11 cellular contexts compared by ENCODE assay signal in the genomic region with DNA sequence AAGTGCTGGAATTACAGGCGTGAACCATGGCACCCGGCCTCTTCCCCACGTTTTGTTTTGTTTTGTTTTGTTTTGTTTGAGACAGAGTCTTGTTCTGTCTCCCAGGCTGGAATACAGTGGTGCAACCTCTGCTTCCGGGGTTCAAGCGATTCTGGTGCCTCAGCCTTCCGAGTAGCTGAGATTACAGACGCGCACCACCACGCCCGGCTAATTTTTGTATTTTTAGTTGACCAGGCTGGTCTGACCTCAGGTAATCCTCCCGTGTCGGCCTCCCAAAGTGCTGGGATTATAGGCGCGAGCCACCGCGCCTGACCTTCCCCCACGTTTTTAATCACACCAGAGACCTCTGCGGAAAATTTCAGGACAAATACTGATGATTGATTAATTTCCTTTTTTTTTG. TPM values are rescaled to one million over a fixed set of nuclear protein-coding genes. Genes with fewer than 3 reads are reported as not detected.
DNase-seq lines count a peak whose midpoint lies in the region; ATAC-seq and TF ChIP-seq lines count a peak whose summit lies in the region.
"Had no signal": no experiment of that assay in that cellular context is flagged by ENCODE, and none has a peak within 500 bp of the region (broad histone marks: within the 10 kb centered on the region; RNA-seq: fewer than 3 reads in every experiment).

No MANE protein-coding gene starts in this region.

- no peaks in the 10 kb centered on the region for H3K27me3 ChIP-seq in CD8-positive, alpha-beta memory T cell (ENCODE audit: insufficient read depth, low read length, poor library complexity, severe bottlenecking)
- H3K27me3 ChIP-seq: transverse colon had no signal

- peaks cover 20% of the 10 kb centered on the region for H3K4me1 ChIP-seq in CD8-positive, alpha-beta memory T cell (ENCODE audit: insufficient read depth, low read length)

- no peak for TF ChIP-seq CTCF in HFF-Myc (IDR thresholded peaks at IDR 0.05; ENCODE audit: low read depth, low read length, missing control alignments)

- peak overlapping the region in 4 of 8 donors; percentile 5 to 97 (median 33) for H3K27ac Mint-ChIP-seq in CD8-positive, alpha-beta memory T cell
- H3K27ac Mint-ChIP-seq in activated CD8-positive, alpha-beta T cell treated with anti-CD3 and anti-CD28 coated beads, Interleukin-2, amount 10 ng/mL, durations not matched to agents 7 days and 5 days = no peak overlapping the region
- no peak overlapping the region for H3K27ac Mint-ChIP-seq in naive B cell

- peaks cover 58 to 80% (median 73%) of the 10 kb centered on the region in 3 donors for H3K4me1 Mint-ChIP-seq in CD8-positive, alpha-beta memory T cell
- peaks cover 46% of the 10 kb centered on the region for H3K4me1 Mint-ChIP-seq in activated CD8-positive, alpha-beta T cell treated with anti-CD3 and anti-CD28 coated beads, Interleukin-2, amount 10 ng/mL, durations not matched to agents 7 days and 5 days (ENCODE audit: low read depth)
- H3K4me1 Mint-ChIP-seq in naive B cell = peaks cover 37 to 48% (median 43%) of the 10 kb centered on the region in 3 donors

- POLR2A ChIA-PET in CD8-positive, alpha-beta memory T cell (lab: Charles Lee) = no interaction called here
- POLR2A ChIA-PET in activated CD8-positive, alpha-beta T cell treated with anti-CD3 and anti-CD28 coated beads, Interleukin-2, amount 10 ng/mL, durations not matched to agents 7 days and 5 days (lab: Charles Lee) = no interaction called here

- CTCF ChIA-PET in CD8-positive, alpha-beta memory T cell (lab: Charles Lee) = no interaction called here
- CTCF ChIA-PET in activated CD8-positive, alpha-beta T cell treated with anti-CD3 and anti-CD28 coated beads, Interleukin-2, amount 10 ng/mL, durations not matched to agents 7 days and 5 days (lab: Charles Lee) = no interaction called here

- H3K27ac ChIP-seq in CD8-positive, alpha-beta memory T cell (ENCODE audit: low read depth, low read length) = no peak overlapping the region
- H3K27ac ChIP-seq: transverse colon had no signal

- H3K4me3 ChIP-seq in CD8-positive, alpha-beta memory T cell (ENCODE audit: low read length) = no peak overlapping the region
- H3K4me3 ChIP-seq in HFF-Myc (replicated peaks; ENCODE audit: low read depth, low read length) = peak overlapping the region; percentile 95
- H3K4me3 ChIP-seq: skin epidermis, transverse colon had no signal

- DNase-seq in CD8-positive, alpha-beta memory T cell = no peak
- DNase-seq in HFF-Myc (ENCODE audit: extremely low read depth, low read depth) (no peak), naive B cell (no peak), cortex of kidney (lab: John Stamatoyannopoulos, UW) (no peak), COLO829 (ENCODE audit: low spot score) (no peak)
- no peak for DNase-seq in activated CD8-positive, alpha-beta T cell treated with anti-CD3 and anti-CD28 coated beads, Interleukin-2, amount 10 ng/mL, durations not matched to agents 7 days and 5 days
- DNase-seq: effector memory CD4-positive, alpha-beta T cell; OCI-M1; transverse colon had no signal

- no peak for ATAC-seq in activated CD8-positive, alpha-beta T cell treated with anti-CD3 and anti-CD28 coated beads, Interleukin-2, amount 10 ng/mL, durations not matched to agents 7 days and 5 days
- ATAC-seq in naive B cell (ENCODE audit: low read depth in 2 of 2) (no peak), GM21529 (IDR thresholded peaks at IDR 0.05; ENCODE audit: unreplicated experiment) (no peak)

- no peaks in the 10 kb centered on the region for H3K9me3 ChIP-seq in CD8-positive, alpha-beta memory T cell (ENCODE audit: low read length)
- H3K9me3 ChIP-seq: transverse colon had no signal

- H3K4me3 Mint-ChIP-seq in CD8-positive, alpha-beta memory T cell = peak overlapping the region in 4 of 7 donors; percentile 23 to 96 (median 34)
- H3K4me3 Mint-ChIP-seq in activated CD8-positive, alpha-beta T cell treated with anti-CD3 and anti-CD28 coated beads, Interleukin-2, amount 10 ng/mL, durations not matched to agents 7 days and 5 days = peak overlapping the region; percentile 34
- H3K4me3 Mint-ChIP-seq in naive B cell = peak overlapping the region in 5 of 8 donors; percentile 5 to 96 (median 32)

- H3K9me3 Mint-ChIP-seq in CD8-positive, alpha-beta memory T cell = peaks cover 0 to 2% (median 0%) of the 10 kb centered on the region in 5 donors
- H3K9me3 Mint-ChIP-seq in activated CD8-positive, alpha-beta T cell treated with anti-CD3 and anti-CD28 coated beads, Interleukin-2, amount 10 ng/mL, durations not matched to agents 7 days and 5 days (ENCODE audit: insufficient read depth) = no peaks in the 10 kb centered on the region
- H3K9me3 Mint-ChIP-seq in naive B cell = no peaks in the 10 kb centered on the region

- peaks cover 0 to 4% of the 10 kb centered on the region in 2 donors for H3K27me3 Mint-ChIP-seq in CD8-positive, alpha-beta memory T cell
- no peaks in the 10 kb centered on the region for H3K27me3 Mint-ChIP-seq in activated CD8-positive, alpha-beta T cell treated with anti-CD3 and anti-CD28 coated beads, Interleukin-2, amount 10 ng/mL, durations not matched to agents 7 days and 5 days (ENCODE audit: low read depth)
- H3K27me3 Mint-ChIP-seq in naive B cell = no peaks in the 10 kb centered on the region

- H3K36me3 ChIP-seq in CD8-positive, alpha-beta memory T cell (ENCODE audit: insufficient read depth, low read length) = peaks cover 7% of the 10 kb centered on the region
- H3K36me3 ChIP-seq: transverse colon had no signal

- H3K36me3 Mint-ChIP-seq in CD8-positive, alpha-beta memory T cell = peaks cover 0 to 67% (median 9%) of the 10 kb centered on the region in 3 donors
- H3K36me3 Mint-ChIP-seq in activated CD8-positive, alpha-beta T cell treated with anti-CD3 and anti-CD28 coated beads, Interleukin-2, amount 10 ng/mL, durations not matched to agents 7 days and 5 days (ENCODE audit: low read depth) = peaks cover 63% of the 10 kb centered on the region
- H3K36me3 Mint-ChIP-seq in naive B cell = peaks cover 5 to 8% of the 10 kb centered on the region in 2 donors

RNA-seq across cellular contexts. Expression of a gene that starts 2.2 kb away (rescaled TPM):
- 10 to 100 TPM; 58.3 to 60.7 TPM for total RNA-seq in CD8-positive, alpha-beta memory T cell
- polyA plus RNA-seq in CD8-positive, alpha-beta memory T cell = 42.4 TPM
- 10 to 100 TPM; 45.0 to 45.3 TPM for total RNA-seq in activated CD8-positive, alpha-beta T cell treated with anti-CD3 and anti-CD28 coated beads, Interleukin-2, amount 10 ng/mL, durations not matched to agents 7 days and 5 days
- polyA plus RNA-seq in naive B cell (ENCODE audit: low read depth in 6 of 6) = 10 to 100 TPM; 38.3 to 91.0 (median 39.1) TPM

RNA-seq across cellular contexts. Expression of a gene that starts 2.3 kb away (rescaled TPM):
- 100 to 1,000 TPM; 423 to 438 TPM for total RNA-seq in CD8-positive, alpha-beta memory T cell
- polyA plus RNA-seq in CD8-positive, alpha-beta memory T cell = 257 TPM
- 100 to 1,000 TPM; 331 TPM for total RNA-seq in activated CD8-positive, alpha-beta T cell treated with anti-CD3 and anti-CD28 coated beads, Interleukin-2, amount 10 ng/mL, durations not matched to agents 7 days and 5 days
- polyA plus RNA-seq in naive B cell (ENCODE audit: low read depth in 6 of 6) = 100 to 1,000 TPM; 288 to 428 (median 371) TPM

RNA-seq across cellular contexts. Expression of a gene that starts 58.8 kb away (rescaled TPM):
- 100 to 1,000 TPM; 452 to 475 TPM for total RNA-seq in CD8-positive, alpha-beta memory T cell
- 271 TPM for polyA plus RNA-seq in CD8-positive, alpha-beta memory T cell
- total RNA-seq in activated CD8-positive, alpha-beta T cell treated with anti-CD3 and anti-CD28 coated beads, Interleukin-2, amount 10 ng/mL, durations not matched to agents 7 days and 5 days = 100 to 1,000 TPM; 405 to 406 TPM
- 100 to 1,000 TPM; 219 to 328 (median 248) TPM for polyA plus RNA-seq in naive B cell (ENCODE audit: low read depth in 6 of 6)
